Comparison of ENCODE assay signal across 12 cellular contexts in the genomic region with DNA sequence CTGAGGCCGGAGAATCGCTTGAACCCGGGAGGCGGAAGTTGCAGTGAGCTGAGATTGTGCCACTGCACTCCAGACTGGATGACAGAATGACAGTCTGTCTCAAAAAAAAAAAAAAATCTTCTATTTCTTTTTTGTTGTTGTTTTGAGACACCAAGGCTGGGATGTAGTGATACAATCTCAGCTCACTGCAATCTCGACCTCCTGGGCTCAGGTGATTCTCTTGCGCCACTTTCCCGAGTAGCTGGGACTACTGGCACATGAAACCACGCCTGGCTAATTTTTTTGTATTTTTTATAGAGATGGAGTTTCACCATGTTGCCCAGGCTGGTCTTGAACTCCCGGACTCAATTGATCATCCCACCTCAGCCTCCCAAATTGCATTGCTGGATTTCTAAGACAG. TPM values are rescaled to one million over a fixed set of nuclear protein-coding genes. Genes with fewer than 3 reads are reported as not detected.
DNase-seq lines count a peak whose midpoint lies in the region; ATAC-seq and TF ChIP-seq lines count a peak whose summit lies in the region.
"Had no signal": no experiment of that assay in that cellular context is flagged by ENCODE, and none has a peak within 500 bp of the region (broad histone marks: within the 10 kb centered on the region; RNA-seq: fewer than 3 reads in every experiment).

No MANE protein-coding gene starts in this region.

- no peaks in the 10 kb centered on the region for H3K27me3 Mint-ChIP-seq in CD4-positive, alpha-beta T cell
- H3K27me3 Mint-ChIP-seq in activated B cell treated with CpG ODN at 0.5 μM for 24 hours, result no peaks in the 10 kb centered on the region
- H3K27me3 Mint-ChIP-seq: IgD-negative memory B cell had no signal

- no peak overlapping the region for H3K4me3 ChIP-seq in neutrophil (ENCODE audit: low read depth in 1 of 2, low read length in 1 of 2)
- H3K4me3 ChIP-seq: GM12878, GM23248 had no signal

- peaks cover 5% of the 10 kb centered on the region for H3K36me3 Mint-ChIP-seq in CD4-positive, alpha-beta T cell (ENCODE audit: low read depth)
- no peaks in the 10 kb centered on the region for H3K36me3 Mint-ChIP-seq in activated B cell treated with CpG ODN at 0.5 μM for 24 hours (ENCODE audit: low read depth)
- H3K36me3 Mint-ChIP-seq: IgD-negative memory B cell had no signal

- no peak for TF ChIP-seq CTCF in CD4-positive, alpha-beta T cell (IDR thresholded peaks at IDR 0.05)
- no peak for TF ChIP-seq CTCF in activated B cell treated with CpG ODN at 0.5 μM for 24 hours (IDR thresholded peaks at IDR 0.05)
- TF ChIP-seq CTCF in neutrophil (IDR thresholded peaks at IDR 0.05), result no peak

- intact Hi-C loops in CD4-positive, alpha-beta T cell (cut with DNase I, micrococcal nuclease), result no loop called here
- intact Hi-C loops in activated B cell treated with CpG ODN at 0.5 μM for 24 hours (cut with micrococcal nuclease), result no loop called here

- POLR2A ChIA-PET in CD4-positive, alpha-beta T cell (lab: Charles Lee), result interaction anchor here (1.5 to 3.6 kb wide), 2 partner anchors 13 to 19 kb away, joined by 3 to 43 read pairs; partner anchors contain the start of gene RILPL2
- POLR2A ChIA-PET in activated B cell treated with CpG ODN at 0.5 μM for 24 hours (lab: Charles Lee), result interaction anchor here (0.5 to 0.6 kb wide), 2 partner anchors 86 to 550 kb away, joined by 3 to 5 read pairs; no protein-coding TSS in a partner anchor

- H3K9me3 Mint-ChIP-seq in CD4-positive, alpha-beta T cell, result no peaks in the 10 kb centered on the region
- no peaks in the 10 kb centered on the region for H3K9me3 Mint-ChIP-seq in activated B cell treated with CpG ODN at 0.5 μM for 24 hours
- H3K9me3 Mint-ChIP-seq: IgD-negative memory B cell had no signal

- H3K27me3 ChIP-seq in CD4-positive, alpha-beta T cell (ENCODE audit: control insufficient read depth, insufficient read depth, low read length), result no peaks in the 10 kb centered on the region
- no peaks in the 10 kb centered on the region for H3K27me3 ChIP-seq in neutrophil

- peaks cover 23% of the 10 kb centered on the region for H3K4me1 Mint-ChIP-seq in CD4-positive, alpha-beta T cell (ENCODE audit: low read depth)
- H3K4me1 Mint-ChIP-seq in activated B cell treated with CpG ODN at 0.5 μM for 24 hours, result peaks cover 26% of the 10 kb centered on the region

- no peak overlapping the region for H3K27ac ChIP-seq in CD4-positive, alpha-beta T cell (ENCODE audit: low read depth, low read length)
- peak overlapping the region; percentile 94 for H3K27ac ChIP-seq in neutrophil
- H3K27ac ChIP-seq: GM23248 had no signal

- CTCF ChIA-PET in CD4-positive, alpha-beta T cell (lab: Charles Lee), result no interaction called here
- CTCF ChIA-PET in activated B cell treated with CpG ODN at 0.5 μM for 24 hours (lab: Charles Lee), result no interaction called here

- no peak for ATAC-seq in CD4-positive, alpha-beta T cell (ENCODE audit: poor library complexity)
- ATAC-seq in activated B cell treated with CpG ODN at 0.5 μM for 24 hours (ENCODE audit: low read depth) (no peak), HG03442 (IDR thresholded peaks at IDR 0.05; ENCODE audit: unreplicated experiment) (no peak), HG03196 (IDR thresholded peaks at IDR 0.05; ENCODE audit: unreplicated experiment) (no peak)
- ATAC-seq: GM12878, HCT116 had no signal

- peaks cover 34 to 40% of the 10 kb centered on the region in 2 experiments for H3K4me1 ChIP-seq in neutrophil (ENCODE audit: control insufficient read depth in 1 of 2, insufficient read depth in 1 of 2, low read depth in 1 of 2, low read length in 1 of 2)

- peak overlapping the region; percentile 19 for H3K27ac Mint-ChIP-seq in CD4-positive, alpha-beta T cell
- peak overlapping the region; percentile 35 for H3K27ac Mint-ChIP-seq in activated B cell treated with CpG ODN at 0.5 μM for 24 hours

- no peaks in the 10 kb centered on the region for H3K9me3 ChIP-seq in CD4-positive, alpha-beta T cell (ENCODE audit: control insufficient read depth, low read length)
- no peaks in the 10 kb centered on the region for H3K9me3 ChIP-seq in neutrophil

- no peaks in the 10 kb centered on the region for H3K36me3 ChIP-seq in neutrophil

- H3K4me3 Mint-ChIP-seq in CD4-positive, alpha-beta T cell, result no peak overlapping the region
- H3K4me3 Mint-ChIP-seq in activated B cell treated with CpG ODN at 0.5 μM for 24 hours, result no peak overlapping the region
- H3K4me3 Mint-ChIP-seq: IgD-negative memory B cell had no signal

- DNase-seq in CD4-positive, alpha-beta T cell, result no peak
- no peak for DNase-seq in activated B cell treated with CpG ODN at 0.5 μM for 24 hours
- no peak for DNase-seq in SKM-1 treated with dmso at 0.1 percent for 144 hours (lab: John Stamatoyannopoulos, UW; ENCODE audit: unreplicated experiment)
- DNase-seq: Calu3, DMS 273 treated with DMSO at 0.1 percent for 48 hours, GM23248 had no signal

RNA-seq across cellular contexts. Expression of gene SNRNP35, which starts 7.3 kb away (rescaled TPM):
- 10 to 100 TPM; 26.2 to 28.6 TPM for total RNA-seq in CD4-positive, alpha-beta T cell
- total RNA-seq in activated B cell treated with CpG ODN at 0.5 μM for 24 hours, result 39.5 and 51.5 TPM in 2 replicates

RNA-seq across cellular contexts. Expression of gene RILPL2, which starts 14.2 kb away (rescaled TPM):
- total RNA-seq in CD4-positive, alpha-beta T cell, result 1 to 10 TPM; 4.9 to 5.5 TPM
- 11.2 and 12.2 TPM in 2 replicates for total RNA-seq in activated B cell treated with CpG ODN at 0.5 μM for 24 hours
